19 cellular contexts compared by ENCODE assay signal in genomic region chr17:10166181-10166935, GRCh38. TPM values are rescaled to one million over a fixed set of nuclear protein-coding genes. Genes with fewer than 3 reads are reported as not detected.
DNase-seq lines count a peak whose midpoint lies in the region; ATAC-seq, FAIRE-seq and TF ChIP-seq lines count a peak whose summit lies in the region.
"Had no signal": no experiment of that assay in that cellular context is flagged by ENCODE, and none has a peak within 500 bp of the region (broad histone marks: within the 10 kb centered on the region; RNA-seq: fewer than 3 reads in every experiment).

No MANE protein-coding gene starts in this region.

- no peak overlapping the region for H4K8ac ChIP-seq in trophoblast cell (ENCODE audit: low read depth, low read length)

- WGBS in A549 (ENCODE audit: missing lambda C conversion rate): 47% methylated on average over 7 of the region's 7 CpGs
- WGBS in trophoblast cell (ENCODE audit: extremely low coverage, insufficient coverage, insufficient read length): no CpG with 5 or more reads among the region's 7 CpGs

- H2BK5ac ChIP-seq in trophoblast cell (ENCODE audit: low read depth, low read length, poor library complexity): no peak overlapping the region

- peaks cover 0 to 15% (median 0%) of the 10 kb centered on the region in 11 experiments; a peak in 2 of 22 replicates for H4K20me1 ChIP-seq in BLaER1 treated with 17β-estradiol and CSF1 and Interleukin-3, amounts not matched to agents 10 nM and 100 nM

- no peak overlapping the region for H3K23ac ChIP-seq in trophoblast cell (ENCODE audit: low read length)

- no peak for DNase-seq in A549 (ENCODE audit: low read depth in 1 of 2, low spot score in 1 of 2)
- no peak for DNase-seq in trophoblast cell
- DNase-seq in stimulated activated CD4-positive, alpha-beta T cell treated with anti-CD3 and anti-CD28 coated beads, Interleukin-12 subunit alpha, Interleukin-12 subunit beta, amount 100 ng/mL, for 4 hours: no peak
- no peak for DNase-seq in RPMI8226
- DNase-seq: 8988T; CD8-positive, alpha-beta T cell; DMS 273 treated with DMSO at 0.1 percent for 48 hours; DMS53; DND-41; EL; GOT3; H7; HFFc6; KBM-7 had no signal

- H3K18ac ChIP-seq in trophoblast cell (ENCODE audit: low read length): no peak overlapping the region

- no peak overlapping the region; a peak in 1 of 22 replicates for H3K9ac ChIP-seq in BLaER1 treated with 17β-estradiol and CSF1 and Interleukin-3, amounts not matched to agents 10 nM and 100 nM
- H3K9ac ChIP-seq in trophoblast cell (ENCODE audit: low read length): no peak overlapping the region

- POLR2A ChIA-PET in A549 (lab: Yijun Ruan, JAX): interaction anchor here (0.5 kb wide), 1 partner anchor 73 kb away, joined by 3 read pairs; no protein-coding TSS in a partner anchor

- H3K14ac ChIP-seq in trophoblast cell (ENCODE audit: low read length): no peak overlapping the region

- H3K4me3 ChIP-seq in A549: no peak overlapping the region
- no peak overlapping the region for H3K4me3 ChIP-seq in BLaER1 treated with 17β-estradiol and CSF1 and Interleukin-3, amounts not matched to agents 10 nM and 100 nM
- no peak overlapping the region for H3K4me3 ChIP-seq in trophoblast cell (ENCODE audit: low read depth, low read length)
- H3K4me3 ChIP-seq: GM12878 had no signal

- CTCF ChIA-PET in A549 (lab: Yijun Ruan, JAX): interaction anchor here (0.7 to 1.3 kb wide), 4 partner anchors 9 to 472 kb away, joined by 3 to 4 read pairs (median 3); no protein-coding TSS in a partner anchor

- peaks cover 0 to 21% (median 4%) of the 10 kb centered on the region in 11 experiments; a peak in 7 of 22 replicates for H3K36me3 ChIP-seq in BLaER1 treated with 17β-estradiol and CSF1 and Interleukin-3, amounts not matched to agents 10 nM and 100 nM
- no peaks in the 10 kb centered on the region for H3K36me3 ChIP-seq in trophoblast cell (ENCODE audit: control insufficient read depth in 1 of 2, insufficient read depth in 2 of 2, low read length in 2 of 2)

- TF ChIP-seq EP300 in A549 (IDR thresholded peaks at IDR 0.05): no peak

- no peak for TF ChIP-seq RAD21 in A549 (conservative IDR thresholded peaks at IDR 0.05 in 1 of 2, IDR thresholded peaks at IDR 0.05 in 1 of 2)

- no peak for ATAC-seq in A549
- no peak for ATAC-seq in HG03025 (IDR thresholded peaks at IDR 0.05; ENCODE audit: low FRiP score, unreplicated experiment)
- ATAC-seq: CD8-positive, alpha-beta T cell; GM12878; HCT116 had no signal

- H3K9me3 ChIP-seq in A549 (no peaks in the 10 kb centered on the region), trophoblast cell (ENCODE audit: insufficient read depth, low read depth, low read length) (no peaks in the 10 kb centered on the region)
- no peaks in the 10 kb centered on the region for H3K9me3 ChIP-seq in BLaER1 treated with 17β-estradiol and CSF1 and Interleukin-3, amounts not matched to agents 10 nM and 100 nM (replicated peaks in 1 of 11)

- no peak overlapping the region for H3K4me2 ChIP-seq in A549
- peak overlapping the region; percentile 37 to 97 (median 61); a peak in 21 of 22 replicates for H3K4me2 ChIP-seq in BLaER1 treated with 17β-estradiol and CSF1 and Interleukin-3, amounts not matched to agents 10 nM and 100 nM
- H3K4me2 ChIP-seq in trophoblast cell (ENCODE audit: low read length): no peak overlapping the region

- no peak overlapping the region for H4K12ac ChIP-seq in trophoblast cell (ENCODE audit: low read depth, low read length)

- H3K27ac ChIP-seq in A549 (no peak overlapping the region), trophoblast cell (ENCODE audit: low read depth, low read length) (no peak overlapping the region)
- H3K27ac ChIP-seq in BLaER1 treated with 17β-estradiol and CSF1 and Interleukin-3, amounts not matched to agents 10 nM and 100 nM: peak overlapping the region in 9 of 11 experiments; percentile 4 to 56 (median 36); a peak in 13 of 22 replicates

- no peaks in the 10 kb centered on the region for H3K4me1 ChIP-seq in A549
- peaks cover 90 to 100% (median 100%) of the 10 kb centered on the region in 10 experiments for H3K4me1 ChIP-seq in BLaER1 treated with 17β-estradiol and CSF1 and Interleukin-3, amounts not matched to agents 10 nM and 100 nM
- peaks cover 11 to 12% of the 10 kb centered on the region in 2 experiments for H3K4me1 ChIP-seq in trophoblast cell (ENCODE audit: control insufficient read depth in 1 of 2, insufficient read depth in 2 of 2, low read length in 2 of 2)

- no peak overlapping the region for H2AK5ac ChIP-seq in trophoblast cell (ENCODE audit: low read length)

- H4K91ac ChIP-seq in trophoblast cell (ENCODE audit: low read depth, low read length): no peak overlapping the region

- peak overlapping the region; percentile 9 for H3K4ac ChIP-seq in trophoblast cell (ENCODE audit: low read depth, low read length)

- H3K27me3 ChIP-seq in BLaER1 treated with 17β-estradiol and CSF1 and Interleukin-3, amounts not matched to agents 10 nM and 100 nM: no peaks in the 10 kb centered on the region; a peak in 1 of 22 replicates
- H3K27me3 ChIP-seq in trophoblast cell (ENCODE audit: insufficient read depth, low read length): no peaks in the 10 kb centered on the region

- H3K79me2 ChIP-seq in trophoblast cell (ENCODE audit: control insufficient read depth, insufficient read depth, low read length, poor library complexity): no peaks in the 10 kb centered on the region

- no peak overlapping the region for H2BK120ac ChIP-seq in trophoblast cell (ENCODE audit: insufficient read depth, low read length, poor library complexity)

- peak; percentile 86 for FAIRE-seq in A549 (lab: Jason Lieb, UNC)
- peak; percentile 97 for FAIRE-seq in endometrium (lab: Jason Lieb, UNC)
- FAIRE-seq: GM12878 had no signal

- H2BK12ac ChIP-seq in trophoblast cell (ENCODE audit: low read length): no peak overlapping the region

- TF ChIP-seq CTCF in A549 (IDR thresholded peaks at IDR 0.05): no peak

- peaks cover 3% of the 10 kb centered on the region for H3K79me1 ChIP-seq in trophoblast cell (ENCODE audit: low read length)

- TF ChIP-seq POLR2A in A549 (IDR thresholded peaks at IDR 0.05; ENCODE audit: low read length): no peak

- no peak overlapping the region for H2AFZ ChIP-seq in trophoblast cell (ENCODE audit: insufficient read depth, low read length, poor library complexity)

TF ChIP-seq in A549, 52 proteins besides CTCF, POLR2A, EP300 and RAD21:
- TF ChIP-seq, protein P1, sequence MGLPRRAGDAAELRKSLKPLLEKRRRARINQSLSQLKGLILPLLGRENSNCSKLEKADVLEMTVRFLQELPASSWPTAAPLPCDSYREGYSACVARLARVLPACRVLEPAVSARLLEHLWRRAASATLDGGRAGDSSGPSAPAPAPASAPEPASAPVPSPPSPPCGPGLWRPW (IDR thresholded peaks at IDR 0.05): no peak
- peak; percentile 75 for TF ChIP-seq MAFK (IDR thresholded peaks at IDR 0.05; ENCODE audit: partially characterized antibody)
- no peak for TF ChIP-seq TP53 (CRISPR knock-in tag; IDR thresholded peaks at IDR 0.05)
TF ChIP-seq in A549: peak in this region for 1.

RNA-seq across cellular contexts. Expression of gene GAS7, which starts 32.0 kb away (rescaled TPM):
- polyA plus RNA-seq in A549 (2011; rRNA removed) (1.5 and 1.6 TPM in 2 replicates), A549 (2017; fragmentation: RNase III; extraction: RNeasy Plus Mini Kit Qiagen cat#74134 plus additional on column Dnase treatment) (1.2 to 1.4 TPM (median 1.3 TPM) in 3 replicates)
- 1.3 and 1.7 TPM in 2 replicates for polyA plus RNA-seq in A549 (2012; cell fraction: cytosol; rRNA removed)
- polyA plus RNA-seq in A549 (2012; cell fraction: nucleus; rRNA removed): 0.62 and 1.3 TPM in 2 replicates
- polyA minus RNA-seq in A549 (2011; rRNA and poly(A)+ RNA removed): 1.2 and 1.6 TPM in 2 replicates
- 18.4 and 20.0 TPM in 2 replicates for polyA plus RNA-seq in trophoblast cell (2013)

Comparison
In these comparisons a context has a peak if more than half of its experiments do, and no peak if none do; other contexts are left out.
1. H3K27ac ChIP-seq: peak in BLaER1 treated with 17β-estradiol and CSF1 and Interleukin-3, amounts not matched to agents 10 nM and 100 nM (9 of 11); none in A549 (0 of 2) and trophoblast cell (single experiment).
2. H3K4me2 ChIP-seq: peak in BLaER1 treated with 17β-estradiol and CSF1 and Interleukin-3, amounts not matched to agents 10 nM and 100 nM (11 of 11); none in A549 (single experiment) and trophoblast cell (single experiment).